24 cellular contexts compared by ENCODE assay signal in the genomic region with DNA sequence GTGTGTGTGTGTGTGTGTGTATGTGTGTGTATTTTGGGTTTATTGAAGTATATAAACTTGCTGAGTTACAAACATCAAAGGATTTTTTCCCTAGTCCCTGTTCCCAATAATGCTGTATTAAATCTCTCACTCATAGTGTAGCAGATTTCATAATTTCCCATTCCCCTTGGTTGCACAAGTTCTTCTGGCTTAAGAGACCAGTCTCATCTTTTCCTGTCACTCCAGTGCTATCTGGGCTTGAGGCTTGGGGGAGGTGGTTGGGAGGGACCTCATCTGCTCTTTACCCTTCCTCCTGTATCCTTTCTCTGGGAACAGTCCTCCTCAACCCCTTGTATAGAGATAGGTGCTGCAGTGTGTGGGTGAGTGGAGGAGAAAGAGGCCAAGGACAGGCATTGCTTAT.
DNase-seq lines count a peak whose midpoint lies in the region; ATAC-seq and TF ChIP-seq lines count a peak whose summit lies in the region.
"Had no signal": no experiment of that assay in that cellular context is flagged by ENCODE, and none has a peak within 500 bp of the region (broad histone marks: within the 10 kb centered on the region; RNA-seq: fewer than 3 reads in every experiment).

No MANE protein-coding gene starts in this region.

- DNase-seq in NOMO-1 treated with DMSO at 0.1 percent for 48 hours (lab: John Stamatoyannopoulos, UW; ENCODE audit: unreplicated experiment), result peak; percentile 9
- no peak for DNase-seq in NOMO-1 (lab: John Stamatoyannopoulos, UW; ENCODE audit: unreplicated experiment in 2 of 2)
- peak; percentile 78 for DNase-seq in cardiac fibroblast (ENCODE audit: low read depth in 2 of 2)
- no peak for DNase-seq in left lung
- DNase-seq in upper lobe of right lung, result no peak
- no peak for DNase-seq in smooth muscle cell (lab: John Stamatoyannopoulos, UW; ENCODE audit: unreplicated experiment)
- DNase-seq in NCI-H69 (lab: John Stamatoyannopoulos, UW), result no peak
- no peak for DNase-seq in Right ventricle myocardium superior
- DNase-seq: activated CD4-positive, alpha-beta T cell treated with anti-CD3 and anti-CD28 coated beads for 36 hours; activated naive CD8-positive, alpha-beta T cell treated with anti-CD3 and anti-CD28 coated beads, Interleukin-2, amount 10 ng/mL, durations not matched to agents 7 days and 5 days; body of pancreas; C1 segment of cervical spinal cord; colonic mucosa; endodermal cell; midbrain; NCI-H1436 treated with DMSO at 0.1 percent for 48 hours; NCI-H526; nephron progenitor cell; stimulated activated CD4-positive, alpha-beta T cell treated with anti-CD3 and anti-CD28 coated beads, Interleukin-2, amount 100 ng/mL, for 48 hours; stimulated activated naive CD4-positive, alpha-beta T cell treated with Interleukin-2 at 50 U/mL for 16 hours; transverse colon had no signal

- H2AFZ ChIP-seq in smooth muscle cell (ENCODE audit: low read depth), result no peak overlapping the region

- ATAC-seq in left lung, result peak; percentile 59
- peak; percentile 52 for ATAC-seq in upper lobe of right lung
- no peak for ATAC-seq in Right ventricle myocardium superior (ENCODE audit: poor library complexity)
- ATAC-seq: activated CD4-positive, alpha-beta T cell treated with anti-CD3 and anti-CD28 coated beads for 36 hours; body of pancreas; Right ventricle myocardium inferior had no signal

- H3K4me3 ChIP-seq in cardiac fibroblast (replicated peaks in 1 of 2; ENCODE audit: low read depth in 2 of 2, low read length in 2 of 2), result no peak overlapping the region
- no peak overlapping the region for H3K4me3 ChIP-seq in left lung
- H3K4me3 ChIP-seq in upper lobe of right lung, result no peak overlapping the region
- H3K4me3 ChIP-seq in smooth muscle cell, result no peak overlapping the region
- H3K4me3 ChIP-seq: body of pancreas, colonic mucosa, skin epidermis, transverse colon had no signal

- intact Hi-C loops in left lung (cut with DNase I) (no loop called here), upper lobe of right lung (cut with DNase I) (no loop called here), Right ventricle myocardium superior (cut with DNase I) (no loop called here)

- H3K27ac ChIP-seq in left lung (no peak overlapping the region), upper lobe of right lung (no peak overlapping the region), smooth muscle cell (ENCODE audit: low read depth) (no peak overlapping the region)
- H3K27ac ChIP-seq: 22Rv1, body of pancreas, colonic mucosa, skin epidermis, transverse colon had no signal

- H3F3A ChIP-seq in smooth muscle cell (ENCODE audit: low read depth), result peaks cover 4% of the 10 kb centered on the region

- H3K27me3 ChIP-seq in left lung, result no peaks in the 10 kb centered on the region
- H3K27me3 ChIP-seq in upper lobe of right lung, result no peaks in the 10 kb centered on the region
- H3K27me3 ChIP-seq in smooth muscle cell (ENCODE audit: low read depth), result no peaks in the 10 kb centered on the region
- H3K27me3 ChIP-seq: body of pancreas, colonic mucosa, transverse colon had no signal

- H3K9me3 ChIP-seq in left lung (no peaks in the 10 kb centered on the region), upper lobe of right lung (no peaks in the 10 kb centered on the region), smooth muscle cell (replicated peaks; ENCODE audit: low read depth) (no peaks in the 10 kb centered on the region)
- H3K9me3 ChIP-seq: body of pancreas, colonic mucosa, transverse colon had no signal

- H3K9ac ChIP-seq in smooth muscle cell (ENCODE audit: low read depth), result no peak overlapping the region

- H3K79me2 ChIP-seq in smooth muscle cell (ENCODE audit: low read depth), result no peaks in the 10 kb centered on the region

- no peaks in the 10 kb centered on the region for H3K36me3 ChIP-seq in left lung
- H3K36me3 ChIP-seq in upper lobe of right lung, result no peaks in the 10 kb centered on the region
- H3K36me3 ChIP-seq in smooth muscle cell (ENCODE audit: low read depth), result no peaks in the 10 kb centered on the region
- H3K36me3 ChIP-seq: colonic mucosa, transverse colon had no signal

- TF ChIP-seq CTCF in cardiac fibroblast (IDR thresholded peaks at IDR 0.05; ENCODE audit: low read depth, low read length), result no peak
- TF ChIP-seq CTCF in left lung (IDR thresholded peaks at IDR 0.05), result no peak
- no peak for TF ChIP-seq CTCF in upper lobe of right lung (IDR thresholded peaks at IDR 0.05)
- TF ChIP-seq CTCF in smooth muscle cell (IDR thresholded peaks at IDR 0.05; ENCODE audit: borderline replicate concordance, insufficient read depth, poor library complexity, severe bottlenecking), result no peak

- no peak overlapping the region for H3K4me2 ChIP-seq in smooth muscle cell

- H3K4me1 ChIP-seq in left lung (no peaks in the 10 kb centered on the region), upper lobe of right lung (no peaks in the 10 kb centered on the region), smooth muscle cell (ENCODE audit: low read depth) (no peaks in the 10 kb centered on the region)
- H3K4me1 ChIP-seq: body of pancreas, colonic mucosa, transverse colon had no signal

- no peaks in the 10 kb centered on the region for H4K20me1 ChIP-seq in smooth muscle cell (ENCODE audit: low read depth)

Comparison
In these comparisons a context has a peak if more than half of its experiments do, and no peak if none do; other contexts are left out.
1. DNase-seq: peak in NOMO-1 treated with DMSO at 0.1 percent for 48 hours (single experiment) and cardiac fibroblast (2 of 2); none in NOMO-1 (0 of 2), left lung (0 of 2), upper lobe of right lung (single experiment), smooth muscle cell (single experiment), NCI-H69 (single experiment) and Right ventricle myocardium superior (single experiment).